In genomic region chr18:48776161-48776555, GRCh38 we compare ENCODE assay signal across 18 cellular contexts.
"Had no signal": no experiment of that assay in that cellular context is flagged by ENCODE, and none has a peak within 500 bp of the region (broad histone marks: within the 10 kb centered on the region; RNA-seq: fewer than 3 reads in every experiment).

No MANE protein-coding gene starts in this region.

- H3K9me3 ChIP-seq: mucosa of descending colon, ovary, right lobe of liver, thoracic aorta, transverse colon had no signal

- H3K4me3 ChIP-seq: coronary artery, lung, mucosa of descending colon, ovary, right lobe of liver, spleen, thoracic aorta, transverse colon had no signal

- H3K27me3 ChIP-seq: ovary, right lobe of liver, spleen, transverse colon had no signal

- DNase-seq: central memory CD4-positive, alpha-beta T cell; effector CD8-positive, alpha-beta T cell; foreskin melanocyte; head of caudate nucleus; hippocampal formation; mucosa of descending colon; naive thymus-derived CD8-positive, alpha-beta T cell; ovary; spleen; stimulated activated CD4-positive, alpha-beta T cell treated with anti-CD3 and anti-CD28 coated beads, Interleukin-15, amount 100 ng/mL, for 24 hours; stimulated activated CD4-positive, alpha-beta T cell treated with anti-CD3 and anti-CD28 coated beads, Interleukin-1b, Interleukin-23, amount 100 ng/mL, for 48 hours; stimulated activated CD4-positive, alpha-beta T cell treated with anti-CD3 and anti-CD28 coated beads, Interleukin-4, amount 100 ng/mL, for 24 hours; transverse colon had no signal

- ATAC-seq: naive thymus-derived CD8-positive, alpha-beta T cell; stimulated activated memory B cell treated with anti-CD40 and anti-IgM and Interleukin-4, amounts not matched to agents 10 μg/mL and 1 μg/mL and 100 μg/mL, for 72 hours had no signal

- H3K27ac ChIP-seq: spleen, transverse colon had no signal

- H3K36me3 ChIP-seq: ovary, right lobe of liver, spleen, thoracic aorta, transverse colon had no signal
